ENCODE assay signal across 1 cellular context in the genomic region with DNA sequence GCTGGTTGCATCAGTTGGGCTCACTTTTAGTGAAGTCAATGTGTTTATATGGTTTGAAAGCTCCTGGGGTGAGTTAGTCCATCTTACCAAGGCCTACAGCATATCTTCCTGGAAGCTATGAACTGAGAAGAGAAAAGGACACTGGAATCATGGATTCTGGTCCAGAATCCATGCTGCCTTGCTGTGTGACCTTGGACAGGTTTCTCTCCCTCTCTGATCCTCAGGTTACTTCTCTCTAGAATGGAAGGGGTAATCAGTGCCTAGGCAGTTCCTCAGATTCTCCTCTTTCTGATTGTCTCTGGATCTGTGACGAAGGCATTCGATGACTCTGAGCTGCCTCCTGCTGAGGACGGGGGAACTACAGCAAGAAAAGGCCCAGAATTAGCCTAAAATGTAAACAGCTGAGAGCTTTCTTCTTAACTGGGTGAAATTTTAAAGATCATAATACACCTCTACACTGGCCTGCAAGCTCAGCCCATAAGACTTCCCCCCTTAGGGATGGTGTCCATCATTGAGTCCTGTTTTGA.
TF ChIP-seq lines count a peak whose summit lies in the region.

No MANE protein-coding gene starts in this region.

TF ChIP-seq in GM23338, 12 proteins besides CTCF, POLR2A, EP300 and RAD21 (continued from another document):
- TF ChIP-seq, protein P1, sequence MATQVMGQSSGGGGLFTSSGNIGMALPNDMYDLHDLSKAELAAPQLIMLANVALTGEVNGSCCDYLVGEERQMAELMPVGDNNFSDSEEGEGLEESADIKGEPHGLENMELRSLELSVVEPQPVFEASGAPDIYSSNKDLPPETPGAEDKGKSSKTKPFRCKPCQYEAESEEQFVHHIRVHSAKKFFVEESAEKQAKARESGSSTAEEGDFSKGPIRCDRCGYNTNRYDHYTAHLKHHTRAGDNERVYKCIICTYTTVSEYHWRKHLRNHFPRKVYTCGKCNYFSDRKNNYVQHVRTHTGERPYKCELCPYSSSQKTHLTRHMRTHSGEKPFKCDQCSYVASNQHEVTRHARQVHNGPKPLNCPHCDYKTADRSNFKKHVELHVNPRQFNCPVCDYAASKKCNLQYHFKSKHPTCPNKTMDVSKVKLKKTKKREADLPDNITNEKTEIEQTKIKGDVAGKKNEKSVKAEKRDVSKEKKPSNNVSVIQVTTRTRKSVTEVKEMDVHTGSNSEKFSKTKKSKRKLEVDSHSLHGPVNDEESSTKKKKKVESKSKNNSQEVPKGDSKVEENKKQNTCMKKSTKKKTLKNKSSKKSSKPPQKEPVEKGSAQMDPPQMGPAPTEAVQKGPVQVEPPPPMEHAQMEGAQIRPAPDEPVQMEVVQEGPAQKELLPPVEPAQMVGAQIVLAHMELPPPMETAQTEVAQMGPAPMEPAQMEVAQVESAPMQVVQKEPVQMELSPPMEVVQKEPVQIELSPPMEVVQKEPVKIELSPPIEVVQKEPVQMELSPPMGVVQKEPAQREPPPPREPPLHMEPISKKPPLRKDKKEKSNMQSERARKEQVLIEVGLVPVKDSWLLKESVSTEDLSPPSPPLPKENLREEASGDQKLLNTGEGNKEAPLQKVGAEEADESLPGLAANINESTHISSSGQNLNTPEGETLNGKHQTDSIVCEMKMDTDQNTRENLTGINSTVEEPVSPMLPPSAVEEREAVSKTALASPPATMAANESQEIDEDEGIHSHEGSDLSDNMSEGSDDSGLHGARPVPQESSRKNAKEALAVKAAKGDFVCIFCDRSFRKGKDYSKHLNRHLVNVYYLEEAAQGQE (IDR thresholded peaks at IDR 0.05; ENCODE audit: unreplicated experiment): no peak
- TF ChIP-seq, protein P2, sequence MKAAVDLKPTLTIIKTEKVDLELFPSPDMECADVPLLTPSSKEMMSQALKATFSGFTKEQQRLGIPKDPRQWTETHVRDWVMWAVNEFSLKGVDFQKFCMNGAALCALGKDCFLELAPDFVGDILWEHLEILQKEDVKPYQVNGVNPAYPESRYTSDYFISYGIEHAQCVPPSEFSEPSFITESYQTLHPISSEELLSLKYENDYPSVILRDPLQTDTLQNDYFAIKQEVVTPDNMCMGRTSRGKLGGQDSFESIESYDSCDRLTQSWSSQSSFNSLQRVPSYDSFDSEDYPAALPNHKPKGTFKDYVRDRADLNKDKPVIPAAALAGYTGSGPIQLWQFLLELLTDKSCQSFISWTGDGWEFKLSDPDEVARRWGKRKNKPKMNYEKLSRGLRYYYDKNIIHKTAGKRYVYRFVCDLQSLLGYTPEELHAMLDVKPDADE (IDR thresholded peaks at IDR 0.05): no peak
- TF ChIP-seq JUNB (IDR thresholded peaks at IDR 0.05; ENCODE audit: unreplicated experiment): no peak
- TF ChIP-seq ZNF114 (CRISPR knock-in tag; IDR thresholded peaks at IDR 0.05): no peak
- no peak for TF ChIP-seq NANOG (IDR thresholded peaks at IDR 0.05; ENCODE audit: borderline replicate concordance)
- no peak for TF ChIP-seq EZH2phosphoT487 (IDR thresholded peaks at IDR 0.05; ENCODE audit: unreplicated experiment)
